ENCODE assay signal across 6 cellular contexts in genomic region chr9:137606005-137606601, GRCh38. TPM values are rescaled to one million over a fixed set of nuclear protein-coding genes. Genes with fewer than 3 reads are reported as not detected.
DNase-seq lines count a peak whose midpoint lies in the region; ATAC-seq and TF ChIP-seq lines count a peak whose summit lies in the region.

No MANE protein-coding gene starts in this region.

- H3K27ac ChIP-seq in HUES6 (ENCODE audit: low read depth, low read length): no peak overlapping the region
- H3K27ac ChIP-seq in duodenal mucosa (ENCODE audit: low read depth, low read length): peak overlapping the region; percentile 83

- peaks cover 20% of the 10 kb centered on the region for H3K27me3 Mint-ChIP-seq in progenitor cell of endocrine pancreas

- peak; percentile 3 for ATAC-seq in GM19468 (IDR thresholded peaks at IDR 0.05; ENCODE audit: extremely low read depth, unreplicated experiment)

- no peak overlapping the region for H3K27ac Mint-ChIP-seq in progenitor cell of endocrine pancreas

- no peaks in the 10 kb centered on the region for H3K9me3 ChIP-seq in HUES6 (ENCODE audit: control insufficient read depth, insufficient read depth, low read depth, low read length)
- no peaks in the 10 kb centered on the region for H3K9me3 ChIP-seq in duodenal mucosa (ENCODE audit: control insufficient read depth in 1 of 2, low read length in 2 of 2)

- H3K4me1 ChIP-seq in HUES6 (ENCODE audit: control insufficient read depth, insufficient read depth, low read length) (peaks cover 27% of the 10 kb centered on the region), duodenal mucosa (ENCODE audit: control insufficient read depth in 1 of 2, insufficient read depth in 2 of 2, low read length in 2 of 2) (peaks cover 15 to 18% of the 10 kb centered on the region in 2 donors)

- H3K4me1 Mint-ChIP-seq in progenitor cell of endocrine pancreas (ENCODE audit: low read depth): peaks cover 11% of the 10 kb centered on the region

- peak; percentile 42 for DNase-seq in progenitor cell of endocrine pancreas (ENCODE audit: low spot score, unreplicated experiment)
- DNase-seq in NCI-H446 (lab: John Stamatoyannopoulos, UW): no peak
- DNase-seq in HEK293T (ENCODE audit: extremely low spot score): no peak

- CTCF ChIA-PET in HEK293T (lab: Yijun Ruan, JAX): no interaction called here

- H3K36me3 Mint-ChIP-seq in progenitor cell of endocrine pancreas (ENCODE audit: insufficient read depth): no peaks in the 10 kb centered on the region

- peak overlapping the region; percentile 74 for H3K4me3 Mint-ChIP-seq in progenitor cell of endocrine pancreas (ENCODE audit: low read depth)

- H3K9me3 Mint-ChIP-seq in progenitor cell of endocrine pancreas (ENCODE audit: low read depth): no peaks in the 10 kb centered on the region

- no peak for TF ChIP-seq CTCF in progenitor cell of endocrine pancreas (IDR thresholded peaks at IDR 0.05; ENCODE audit: unreplicated experiment)

- H3K27me3 ChIP-seq in HUES6 (ENCODE audit: control insufficient read depth, insufficient read depth, low read length) (peaks cover 33% of the 10 kb centered on the region), duodenal mucosa (ENCODE audit: control insufficient read depth in 1 of 2, insufficient read depth in 2 of 2, low read length in 2 of 2) (peaks cover 0 to 5% of the 10 kb centered on the region in 2 donors)

- POLR2A ChIA-PET in HEK293T (lab: Yijun Ruan, JAX): interaction anchor here (1.0 kb wide), 1 partner anchor 13 kb away, joined by 3 read pairs; the partner anchor contains the start of gene EHMT1

- H3K4me3 ChIP-seq in HUES6 (ENCODE audit: low read depth, low read length) (peak overlapping the region; percentile 88), duodenal mucosa (ENCODE audit: low read depth in 1 of 2, low read length in 2 of 2) (peak overlapping the region; percentile 79 to 89)

- H3K9ac ChIP-seq in HUES6 (ENCODE audit: low read length) (peak overlapping the region; percentile 81), duodenal mucosa (ENCODE audit: low read depth in 1 of 2, low read length in 2 of 2) (peak overlapping the region; percentile 79 to 88)

- H3K36me3 ChIP-seq in HUES6 (ENCODE audit: control insufficient read depth, insufficient read depth, low read length) (no peaks in the 10 kb centered on the region), duodenal mucosa (ENCODE audit: control insufficient read depth in 1 of 2, insufficient read depth in 2 of 2, low read length in 2 of 2) (no peaks in the 10 kb centered on the region)

TF ChIP-seq in HEK293T, 16 proteins besides CTCF, POLR2A, EP300 and RAD21:
- TF ChIP-seq TARDBP (IDR thresholded peaks at IDR 0.05) (no peak), SP1 (IDR thresholded peaks at IDR 0.05) (no peak), ZNF384 (IDR thresholded peaks at IDR 0.05) (no peak), HDGF (IDR thresholded peaks at IDR 0.05; ENCODE audit: borderline replicate concordance) (no peak), ELF4 (IDR thresholded peaks at IDR 0.05) (no peak), FOXK2 (IDR thresholded peaks at IDR 0.05) (no peak), BHLHE40 (IDR thresholded peaks at IDR 0.05; ENCODE audit: borderline replicate concordance) (no peak), NFRKB (IDR thresholded peaks at IDR 0.05) (no peak), FOXA1 (IDR thresholded peaks at IDR 0.05) (no peak), ARNT (IDR thresholded peaks at IDR 0.05) (no peak), SUZ12 (IDR thresholded peaks at IDR 0.05) (no peak), LEF1 (IDR thresholded peaks at IDR 0.05; ENCODE audit: borderline replicate concordance) (no peak)
- TF ChIP-seq, protein P1, sequence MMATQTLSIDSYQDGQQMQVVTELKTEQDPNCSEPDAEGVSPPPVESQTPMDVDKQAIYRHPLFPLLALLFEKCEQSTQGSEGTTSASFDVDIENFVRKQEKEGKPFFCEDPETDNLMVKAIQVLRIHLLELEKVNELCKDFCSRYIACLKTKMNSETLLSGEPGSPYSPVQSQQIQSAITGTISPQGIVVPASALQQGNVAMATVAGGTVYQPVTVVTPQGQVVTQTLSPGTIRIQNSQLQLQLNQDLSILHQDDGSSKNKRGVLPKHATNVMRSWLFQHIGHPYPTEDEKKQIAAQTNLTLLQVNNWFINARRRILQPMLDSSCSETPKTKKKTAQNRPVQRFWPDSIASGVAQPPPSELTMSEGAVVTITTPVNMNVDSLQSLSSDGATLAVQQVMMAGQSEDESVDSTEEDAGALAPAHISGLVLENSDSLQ (IDR thresholded peaks at IDR 0.05): no peak

RNA-seq across cellular contexts. Expression of gene ARRDC1, which starts 0.6 kb away (rescaled TPM):
- total RNA-seq in progenitor cell of endocrine pancreas: 64.0 and 74.9 TPM in 2 replicates

RNA-seq across cellular contexts. Expression of gene EHMT1, which starts 12.7 kb away (rescaled TPM):
- 159 and 167 TPM in 2 replicates for total RNA-seq in progenitor cell of endocrine pancreas

RNA-seq across cellular contexts. Expression of gene ZMYND19, which starts 15.8 kb away (rescaled TPM):
- total RNA-seq in progenitor cell of endocrine pancreas: 35.7 and 38.8 TPM in 2 replicates

RNA-seq across cellular contexts. Expression of gene DPH7, which starts 27.4 kb away (rescaled TPM):
- 58.8 and 64.0 TPM in 2 replicates for total RNA-seq in progenitor cell of endocrine pancreas

RNA-seq across cellular contexts. Expression of gene MRPL41, which starts 54.4 kb away (rescaled TPM):
- total RNA-seq in progenitor cell of endocrine pancreas: 27.9 and 30.2 TPM in 2 replicates
